8 cellular contexts compared by ENCODE assay signal in genomic region chr12:106919910-106920544, GRCh38. TPM values are rescaled to one million over a fixed set of nuclear protein-coding genes. Genes with fewer than 3 reads are reported as not detected.
DNase-seq lines count a peak whose midpoint lies in the region; ATAC-seq and TF ChIP-seq lines count a peak whose summit lies in the region.

No MANE protein-coding gene starts in this region.

- H3K27ac Mint-ChIP-seq in activated T-cell treated with anti-CD3 and anti-CD28 coated beads, Interleukin-2, amount 50 U/mL, for 72 hours, result peak overlapping the region; percentile 44
- H3K27ac Mint-ChIP-seq in glutamatergic neuron (ENCODE audit: unreplicated experiment), result no peak overlapping the region

- H3K9me3 Mint-ChIP-seq in activated T-cell treated with anti-CD3 and anti-CD28 coated beads, Interleukin-2, amount 50 U/mL, for 72 hours, result peaks cover 2 to 3% of the 10 kb centered on the region in 2 donors
- H3K9me3 Mint-ChIP-seq in glutamatergic neuron (ENCODE audit: unreplicated experiment), result no peaks in the 10 kb centered on the region

- H3K4me3 ChIP-seq in WI38 (ENCODE audit: low read depth, low read length) (no peak overlapping the region), gastrocnemius medialis (no peak overlapping the region)

- peaks cover 30% of the 10 kb centered on the region for H3K27me3 Mint-ChIP-seq in activated T-cell treated with anti-CD3 and anti-CD28 coated beads, Interleukin-2, amount 50 U/mL, for 72 hours (ENCODE audit: low read depth)
- no peaks in the 10 kb centered on the region for H3K27me3 Mint-ChIP-seq in glutamatergic neuron (ENCODE audit: unreplicated experiment)

- no peaks in the 10 kb centered on the region for H3K9me3 ChIP-seq in gastrocnemius medialis

- no peak overlapping the region for H3K4me3 Mint-ChIP-seq in activated T-cell treated with anti-CD3 and anti-CD28 coated beads, Interleukin-2, amount 50 U/mL, for 72 hours
- H3K4me3 Mint-ChIP-seq in glutamatergic neuron (ENCODE audit: unreplicated experiment), result no peak overlapping the region

- H3K27ac ChIP-seq in gastrocnemius medialis, result no peak overlapping the region

- TF ChIP-seq CTCF in WI38 (IDR thresholded peaks at IDR 0.05; ENCODE audit: low read depth, low read length) (peak; percentile 28; the same call in 1 of the 2 replicates), glutamatergic neuron (IDR thresholded peaks at IDR 0.05; ENCODE audit: partially characterized antibody, unreplicated experiment) (peak; percentile 83), gastrocnemius medialis (IDR thresholded peaks at IDR 0.05 in 4 of 5, conservative IDR thresholded peaks at IDR 0.05 in 1 of 5) (peak; percentile 65 to 82 (median 80))

- in situ Hi-C loops in gastrocnemius medialis (cut with MboI; ENCODE audit: low sequenced_read_pairs in 4 of 4), result loop anchor here in 3 of 4 donors (5.0 to 10.0 kb wide), 2 partner anchors 533 to 535 kb away; no protein-coding TSS in a partner anchor

- no peaks in the 10 kb centered on the region for H3K36me3 ChIP-seq in gastrocnemius medialis

- intact Hi-C loops in gastrocnemius medialis (cut with DNase I; ENCODE audit: low total_unique reads), result loop anchor here (2.0 kb wide), 1 partner anchor 533 kb away; no protein-coding TSS in a partner anchor

- ATAC-seq in activated T-cell treated with anti-CD3 and anti-CD28 coated beads, Interleukin-2, amount 50 U/mL, for 72 hours (replicated peaks in 1 of 2), result no peak
- ATAC-seq in gastrocnemius medialis, result no peak

- DNase-seq in activated T-cell treated with anti-CD3 and anti-CD28 coated beads, Interleukin-2, amount 50 U/mL, for 72 hours, result peak in 1 of 2 donors; percentile 19
- DNase-seq in activated T-cell treated with anti-CD3 and anti-CD28 coated beads, Interleukin-2, amount 50 U/mL, for 1 hour, result no peak
- DNase-seq in NCI-H146 (lab: John Stamatoyannopoulos, UW), result peak; percentile 49
- DNase-seq in glutamatergic neuron, result no peak
- DNase-seq in gastrocnemius medialis, result no peak
- DNase-seq in activated CD8-positive, alpha-beta memory T cell treated with anti-CD3 and anti-CD28 coated beads, Interleukin-2, amount 50 U/mL, for 48 hours, result no peak
- no peak for DNase-seq in 8988T

- peaks cover 0 to 2% of the 10 kb centered on the region in 2 donors for H3K36me3 Mint-ChIP-seq in activated T-cell treated with anti-CD3 and anti-CD28 coated beads, Interleukin-2, amount 50 U/mL, for 72 hours (ENCODE audit: insufficient read depth in 2 of 2)
- H3K36me3 Mint-ChIP-seq in glutamatergic neuron (ENCODE audit: unreplicated experiment), result no peaks in the 10 kb centered on the region

- no peaks in the 10 kb centered on the region for H3K4me1 ChIP-seq in gastrocnemius medialis

- peaks cover 10% of the 10 kb centered on the region for H3K4me1 Mint-ChIP-seq in activated T-cell treated with anti-CD3 and anti-CD28 coated beads, Interleukin-2, amount 50 U/mL, for 72 hours (ENCODE audit: low read depth)
- H3K4me1 Mint-ChIP-seq in glutamatergic neuron (ENCODE audit: low read depth, unreplicated experiment), result no peaks in the 10 kb centered on the region

- TF ChIP-seq POLR2A in gastrocnemius medialis (IDR thresholded peaks at IDR 0.05), result no peak

- H3K27me3 ChIP-seq in gastrocnemius medialis, result no peaks in the 10 kb centered on the region

RNA-seq across cellular contexts. Expression of gene TMEM263, which starts 35.7 kb away (rescaled TPM):
- 10 to 100 TPM; 39.7 to 41.3 TPM for total RNA-seq in activated T-cell treated with anti-CD3 and anti-CD28 coated beads, Interleukin-2, amount 50 U/mL, for 72 hours
- 4.6 TPM for total RNA-seq in glutamatergic neuron (ENCODE audit: unreplicated experiment)
- 10 to 100 TPM in 3 of 4 donors, 1 to 10 TPM in 1; 8.9 to 26.7 (median 15.9) TPM for total RNA-seq in gastrocnemius medialis

Comparison
In these comparisons a context has a peak if more than half of its experiments do, and no peak if none do; other contexts are left out.
1. CTCF ChIP-seq: peak in every context shown above with its lines; median percentile 83 in glutamatergic neuron; 80 in gastrocnemius medialis; 28 in WI38.